2 cellular contexts compared by ENCODE assay signal in genomic region chr1:13737388-13737787, GRCh38.
TF ChIP-seq lines count a peak whose summit lies in the region.

No MANE protein-coding gene starts in this region.

TF ChIP-seq in HEK293, 187 proteins besides CTCF, POLR2A, EP300 and RAD21:
- TF ChIP-seq ZNF324 (tag by site-specific recombination; IDR thresholded peaks at IDR 0.05) (no peak), PRDM1 (tag by site-specific recombination; IDR thresholded peaks at IDR 0.05) (peak; percentile 75), EGR2 (tag by site-specific recombination; IDR thresholded peaks at IDR 0.05; ENCODE audit: low read depth) (0 out of 2 replicates have a peak, but pooled peaks have one; percentile 10), ZFHX2 (tag by site-specific recombination; conservative IDR thresholded peaks at IDR 0.05) (peak; percentile 39), SP7 (tag by site-specific recombination; IDR thresholded peaks at IDR 0.05) (peak; percentile 34; the same call in 1 of the 2 replicates)

TF ChIP-seq in HepG2, 621 proteins besides CTCF, POLR2A, EP300 and RAD21 (continued from another document):
- no peak for TF ChIP-seq ZNF720 (CRISPR knock-in tag; IDR thresholded peaks at IDR 0.05)
TF ChIP-seq in HepG2: peak in this region for 0.
